In the genomic region with DNA sequence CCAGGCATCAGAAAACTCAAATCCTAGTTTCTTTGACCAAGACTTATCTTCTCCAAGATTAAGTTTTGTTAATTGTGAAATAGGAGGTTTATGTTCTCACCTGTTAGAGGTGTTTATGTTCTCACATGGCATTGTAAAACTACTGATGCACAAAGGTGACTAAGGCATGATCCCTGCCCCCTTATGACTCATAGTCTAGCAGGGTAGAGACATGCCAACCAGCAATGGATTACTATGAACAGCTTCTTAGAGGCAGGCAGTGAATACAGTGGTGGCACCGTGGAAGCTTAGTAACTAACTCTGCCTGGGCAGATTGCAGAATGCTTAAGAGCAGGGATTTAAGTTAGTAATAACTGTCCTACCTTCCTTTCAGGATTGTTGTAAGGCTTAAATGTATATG, we compare ENCODE assay signal across 18 cellular contexts.
DNase-seq lines count a peak whose midpoint lies in the region; ATAC-seq, FAIRE-seq and TF ChIP-seq lines count a peak whose summit lies in the region.
"Had no signal": no experiment of that assay in that cellular context is flagged by ENCODE, and none has a peak within 500 bp of the region (broad histone marks: within the 10 kb centered on the region; RNA-seq: fewer than 3 reads in every experiment).

No MANE protein-coding gene starts in this region.

- dilution Hi-C loops in keratinocyte (cut with MboI; ENCODE audit: extremely low pct_ligation_motif_present, low sequenced_read_pairs), result no loop called here

- H3K27me3 Mint-ChIP-seq in MCF 10A (ENCODE audit: insufficient read depth, unreplicated experiment) (no peaks in the 10 kb centered on the region), natural killer cell (ENCODE audit: low read depth in 2 of 2) (no peaks in the 10 kb centered on the region)

- TF ChIP-seq CTCF in MCF 10A (IDR thresholded peaks at IDR 0.05; ENCODE audit: unreplicated experiment) (no peak), breast epithelium (IDR thresholded peaks at IDR 0.05) (no peak), keratinocyte (optimal IDR thresholded peaks at IDR 0.05 in 1 of 3, IDR thresholded peaks at IDR 0.05 in 1 of 3, conservative IDR thresholded peaks at IDR 0.05 in 1 of 3; ENCODE audit: extremely low read depth in 1 of 3, insufficient read depth in 2 of 3, low read length in 3 of 3) (no peak), natural killer cell (IDR thresholded peaks at IDR 0.05) (no peak), thyroid gland (IDR thresholded peaks at IDR 0.05) (no peak)

- H3K36me3 ChIP-seq in breast epithelium (no peaks in the 10 kb centered on the region), keratinocyte (ENCODE audit: control insufficient read depth in 2 of 2, extremely low read depth in 1 of 2, insufficient read depth in 2 of 2, low read length in 2 of 2) (no peaks in the 10 kb centered on the region), thyroid gland (no peaks in the 10 kb centered on the region)
- H3K36me3 ChIP-seq: SJSA1 had no signal

- peak; percentile 82 for FAIRE-seq in keratinocyte (lab: Jason Lieb, UNC)
- FAIRE-seq: A549, GM12892 had no signal

- no peak for ATAC-seq in natural killer cell
- ATAC-seq in GM19397 (IDR thresholded peaks at IDR 0.05; ENCODE audit: unreplicated experiment), result no peak
- no peak for ATAC-seq in GM21723 (IDR thresholded peaks at IDR 0.05; ENCODE audit: unreplicated experiment)
- ATAC-seq: A549 had no signal

- POLR2A ChIA-PET in MCF 10A (lab: Yijun Ruan, JAX), result interaction anchor here (1.1 kb wide), 1 partner anchor 31 kb away, joined by 3 read pairs; no protein-coding TSS in a partner anchor

- no peak overlapping the region for H3K9ac ChIP-seq in keratinocyte (ENCODE audit: control insufficient read depth, extremely low read depth, insufficient read depth, low read length)

- H3K4me3 Mint-ChIP-seq in MCF 10A (ENCODE audit: unreplicated experiment), result no peak overlapping the region
- H3K4me3 Mint-ChIP-seq in natural killer cell, result no peak overlapping the region

- H3K27ac Mint-ChIP-seq in MCF 10A (ENCODE audit: low read depth, unreplicated experiment) (no peak overlapping the region), natural killer cell (no peak overlapping the region)

- H3K9me1 ChIP-seq in keratinocyte (ENCODE audit: control insufficient read depth, extremely low read depth, insufficient read depth, low read length), result no peaks in the 10 kb centered on the region

- H3K4me1 ChIP-seq in breast epithelium (no peaks in the 10 kb centered on the region), keratinocyte (ENCODE audit: control insufficient read depth, extremely low read depth, insufficient read depth, low read length) (no peaks in the 10 kb centered on the region), thyroid gland (no peaks in the 10 kb centered on the region)
- H3K4me1 ChIP-seq: A549, SJSA1 had no signal

- H3K4me1 Mint-ChIP-seq in MCF 10A (ENCODE audit: insufficient read depth, unreplicated experiment), result peaks cover 11% of the 10 kb centered on the region
- H3K4me1 Mint-ChIP-seq in natural killer cell, result no peaks in the 10 kb centered on the region

- H4K20me1 ChIP-seq in keratinocyte (ENCODE audit: control insufficient read depth, extremely low read depth, insufficient read depth, low read length), result no peaks in the 10 kb centered on the region

- no peak overlapping the region for H2AFZ ChIP-seq in keratinocyte (ENCODE audit: control insufficient read depth, low read length)

- H3K9me3 Mint-ChIP-seq in MCF 10A (ENCODE audit: unreplicated experiment) (no peaks in the 10 kb centered on the region), natural killer cell (peaks cover 3 to 5% of the 10 kb centered on the region in 2 donors)

- BruUV-seq in MCF 10A (replicated peaks; lab: Mats Ljungman, UMichigan), result no TSS peak

- H3K27me3 ChIP-seq in breast epithelium (no peaks in the 10 kb centered on the region), keratinocyte (ENCODE audit: control insufficient read depth, extremely low read depth, insufficient read depth, low read length) (no peaks in the 10 kb centered on the region), thyroid gland (no peaks in the 10 kb centered on the region)
- H3K27me3 ChIP-seq: SJSA1 had no signal

- intact Hi-C loops in MCF 10A (cut with micrococcal nuclease) (no loop called here), breast epithelium (cut with DNase I; ENCODE audit: low total_unique reads) (no loop called here), natural killer cell (cut with micrococcal nuclease) (no loop called here), thyroid gland (cut with DNase I) (no loop called here)

- no peak overlapping the region for H3K4me2 ChIP-seq in keratinocyte (ENCODE audit: control insufficient read depth, extremely low read depth, insufficient read depth, low read depth, low read length)
- H3K4me2 ChIP-seq: A549 had no signal

- DNase-seq in MCF 10A (ENCODE audit: unreplicated experiment), result peak; percentile 87
- no peak for DNase-seq in breast epithelium (ENCODE audit: low spot score in 2 of 2)
- peak; percentile 2 for DNase-seq in astrocyte of the hippocampus (ENCODE audit: low read depth, low spot score)
- peak; percentile 7 for DNase-seq in keratinocyte (ENCODE audit: low read depth, low spot score)
- no peak for DNase-seq in natural killer cell
- no peak for DNase-seq in thyroid gland
- DNase-seq: C1 segment of cervical spinal cord, GF-D8, IMR-90, Karpas-422, NCI-H187, NCI-H226, NCI-H526 treated with DMSO at 0.1 percent for 48 hours had no signal

- H3K4me3 ChIP-seq in breast epithelium (no peak overlapping the region), keratinocyte (ENCODE audit: control insufficient read depth in 2 of 3, extremely low read depth in 1 of 3, insufficient read depth in 2 of 3, low read depth in 1 of 3, low read length in 3 of 3) (no peak overlapping the region), thyroid gland (replicated peaks in 1 of 3) (no peak overlapping the region)
- H3K4me3 ChIP-seq: A549, SJSA1 had no signal

- TF ChIP-seq POLR2A in breast epithelium (IDR thresholded peaks at IDR 0.05) (no peak), thyroid gland (IDR thresholded peaks at IDR 0.05) (no peak)

- H3K79me2 ChIP-seq in keratinocyte (ENCODE audit: control insufficient read depth, insufficient read depth, low read length), result no peaks in the 10 kb centered on the region

- H3K36me3 Mint-ChIP-seq in MCF 10A (ENCODE audit: insufficient read depth, unreplicated experiment) (no peaks in the 10 kb centered on the region), natural killer cell (no peaks in the 10 kb centered on the region)

- CTCF ChIA-PET in MCF 10A (lab: Yijun Ruan, JAX), result no interaction called here

- H3K27ac ChIP-seq in breast epithelium, result no peak overlapping the region
- no peak overlapping the region for H3K27ac ChIP-seq in keratinocyte (ENCODE audit: control insufficient read depth, insufficient read depth, low read length)
- no peak overlapping the region for H3K27ac ChIP-seq in thyroid gland
- H3K27ac ChIP-seq: A549, SJSA1 had no signal

- no peaks in the 10 kb centered on the region for H3K9me3 ChIP-seq in breast epithelium
- no peaks in the 10 kb centered on the region for H3K9me3 ChIP-seq in keratinocyte (ENCODE audit: control insufficient read depth, low read depth, low read length)
- no peaks in the 10 kb centered on the region for H3K9me3 ChIP-seq in thyroid gland
- H3K9me3 ChIP-seq: A549 had no signal

- 80 to 100% methylated on average over 1 of the region's 1 CpG for WGBS in thyroid gland, 2 donors

Comparison
In these comparisons a context has a peak if more than half of its experiments do, and no peak if none do; other contexts are left out.
1. DNase-seq: peak in MCF 10A (single experiment), astrocyte of the hippocampus (single experiment) and keratinocyte (single experiment); none in breast epithelium (0 of 2), natural killer cell (single experiment) and thyroid gland (0 of 2).